31 cellular contexts compared by ENCODE assay signal in genomic region chr1:33723251-33723650, GRCh38.
"Had no signal": no experiment of that assay in that cellular context is flagged by ENCODE, and none has a peak within 500 bp of the region (broad histone marks: within the 10 kb centered on the region; RNA-seq: fewer than 3 reads in every experiment).

No MANE protein-coding gene starts in this region.

- H3K36me3 ChIP-seq: left lung, lower lobe of right lung, neural progenitor cell, neutrophil, ovary, right atrium auricular region, stomach, thyroid gland, upper lobe of right lung had no signal

- H3K9ac ChIP-seq: neural progenitor cell had no signal

- H2AFZ ChIP-seq: neural progenitor cell had no signal

- ATAC-seq: left colon; left lung; lower lobe of right lung; natural killer cell; sciatic nerve; stimulated activated naive B cell treated with anti-CD40 and anti-IgM and Interleukin-4, amounts not matched to agents 10 μg/mL and 1 μg/mL and 100 μg/mL, for 72 hours; stimulated activated naive CD8-positive, alpha-beta T cell treated with anti-CD3 and anti-CD28 coated beads, Interleukin-15, Interleukin-2, amounts not matched to agents 100 U/mL and 50 U/mL, for 24 hours; upper lobe of right lung had no signal

- H3K9me3 ChIP-seq: left lung, lower lobe of right lung, neutrophil, ovary, right atrium auricular region, stomach, testis, thyroid gland, upper lobe of right lung had no signal

- H3K4me2 ChIP-seq: neural progenitor cell had no signal

- H3K27ac ChIP-seq: left lung, lower lobe of right lung, neural progenitor cell, neutrophil, ovary, right atrium auricular region, skin epidermis, stomach, testis, thyroid gland, upper lobe of right lung had no signal

- FAIRE-seq: islet of Langerhans, kidney, urothelium cell line had no signal

- DNase-seq: hypothalamus; immature natural killer cell; kidney; left colon; left lung; lower lobe of right lung; mammary epithelial cell; mesendoderm; naive B cell; natural killer cell; nephron progenitor cell; occipital lobe; ovary; stimulated activated CD4-positive, alpha-beta T cell treated with anti-CD3 and anti-CD28 coated beads, Interleukin-12 subunit alpha, Interleukin-12 subunit beta, amount 100 ng/mL, for 4 hours; stimulated activated CD4-positive, alpha-beta T cell treated with anti-CD3 and anti-CD28 coated beads, Interleukin-15, amount 100 ng/mL, for 24 hours; stimulated activated CD4-positive, alpha-beta T cell treated with anti-CD3 and anti-CD28 coated beads, Interleukin-2, amount 100 ng/mL, for 24 hours; stimulated activated CD4-positive, alpha-beta T cell treated with anti-CD3 and anti-CD28 coated beads, Interleukin-4, amount 100 ng/mL, for 1 hour; stimulated activated naive B cell treated with anti-CD40 and anti-IgM and Interleukin-4, amounts not matched to agents 10 μg/mL and 1 μg/mL and 100 μg/mL, for 72 hours; stimulated activated naive CD8-positive, alpha-beta T cell treated with anti-CD3 and anti-CD28 coated beads, Interleukin-15, Interleukin-2, amounts not matched to agents 100 U/mL and 50 U/mL, for 24 hours; stomach; testis; thyroid gland; trophoblast cell; upper lobe of right lung had no signal

- H3K4me1 ChIP-seq: left lung, lower lobe of right lung, neural progenitor cell, right atrium auricular region, stomach, testis, thyroid gland, upper lobe of right lung had no signal

- H3K27me3 ChIP-seq: neural progenitor cell, neutrophil, ovary, right atrium auricular region, stomach, testis, thyroid gland, upper lobe of right lung had no signal

- H3K4me3 ChIP-seq: left lung, lower lobe of right lung, neural progenitor cell, ovary, right atrium auricular region, skin epidermis, stomach, testis, thyroid gland, upper lobe of right lung had no signal
